In the genomic region with DNA sequence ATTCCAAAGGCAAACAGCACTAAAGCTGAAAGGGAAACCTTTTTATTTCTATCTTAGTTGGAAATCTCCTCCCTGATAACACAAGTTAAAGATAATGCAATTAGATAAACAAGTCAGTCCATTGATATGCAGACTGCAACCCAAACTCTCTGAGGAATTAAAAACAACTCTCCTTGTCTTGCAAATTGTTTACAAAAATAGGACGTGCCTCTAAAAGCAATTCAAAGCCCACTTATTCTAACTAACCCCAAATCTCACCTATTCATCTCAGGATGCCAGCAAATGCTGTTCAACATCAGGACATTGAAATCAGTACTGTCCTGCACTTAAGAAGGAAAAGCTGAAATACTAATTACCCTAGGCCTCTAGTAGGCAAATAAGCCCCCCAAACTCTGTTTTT, we compare ENCODE assay signal across 23 cellular contexts.
"Had no signal": no experiment of that assay in that cellular context is flagged by ENCODE, and none has a peak within 500 bp of the region (broad histone marks: within the 10 kb centered on the region; RNA-seq: fewer than 3 reads in every experiment).

No MANE protein-coding gene starts in this region.

- H3K36me3 ChIP-seq: esophagus muscularis mucosa, gastroesophageal sphincter, neutrophil, right lobe of liver, tibial artery, upper lobe of left lung, uterus had no signal

- H3K27me3 ChIP-seq: esophagus muscularis mucosa, gastroesophageal sphincter, right lobe of liver, tibial artery, upper lobe of left lung, uterus had no signal

- DNase-seq: effector CD8-positive, alpha-beta T cell; glutamatergic neuron; kidney; left colon; left ventricle myocardium superior; mesendoderm; naive B cell; psoas muscle; retina; right lobe of liver; stimulated activated CD4-positive, alpha-beta T cell treated with anti-CD3 and anti-CD28 coated beads, Interleukin-4, amount 100 ng/mL, for 24 hours; stimulated activated naive CD8-positive, alpha-beta T cell treated with anti-CD3 and anti-CD28 coated beads, Interleukin-15, amount 100 ng/mL, for 72 hours; tibial artery; upper lobe of left lung; uterus had no signal

- ATAC-seq: gastroesophageal sphincter; left colon; left ventricle myocardium superior; psoas muscle; right lobe of liver; stimulated activated memory B cell treated with anti-CD40 and anti-IgM and Interleukin-4, amounts not matched to agents 10 μg/mL and 1 μg/mL and 100 μg/mL, for 72 hours; stimulated activated naive CD8-positive, alpha-beta T cell treated with anti-CD3 and anti-CD28 coated beads, Interleukin-15, amount 100 ng/mL, for 72 hours had no signal

- H3K4me1 ChIP-seq: esophagus muscularis mucosa, gastroesophageal sphincter, psoas muscle, tibial artery, upper lobe of left lung, uterus had no signal

- H3K27ac Mint-ChIP-seq: nephron; stimulated activated memory B cell treated with anti-CD40 and anti-IgM and Interleukin-4, amounts not matched to agents 10 μg/mL and 1 μg/mL and 100 μg/mL, for 72 hours; stimulated activated naive CD8-positive, alpha-beta T cell treated with anti-CD3 and anti-CD28 coated beads, Interleukin-15, amount 100 ng/mL, for 72 hours had no signal

- H3K9me3 Mint-ChIP-seq: nephron; stimulated activated memory B cell treated with anti-CD40 and anti-IgM and Interleukin-4, amounts not matched to agents 10 μg/mL and 1 μg/mL and 100 μg/mL, for 72 hours; stimulated activated naive CD8-positive, alpha-beta T cell treated with anti-CD3 and anti-CD28 coated beads, Interleukin-15, amount 100 ng/mL, for 72 hours had no signal

- H3K36me3 Mint-ChIP-seq: naive B cell; stimulated activated memory B cell treated with anti-CD40 and anti-IgM and Interleukin-4, amounts not matched to agents 10 μg/mL and 1 μg/mL and 100 μg/mL, for 72 hours had no signal

- H3K27ac ChIP-seq: coronary artery, epithelial cell of prostate, esophagus muscularis mucosa, gastroesophageal sphincter, neutrophil, psoas muscle, right lobe of liver, tibial artery, upper lobe of left lung, uterus had no signal

- H3K4me3 ChIP-seq: coronary artery, esophagus muscularis mucosa, gastroesophageal sphincter, lung, psoas muscle, right lobe of liver, tibial artery, upper lobe of left lung, uterus had no signal

- H3K4me1 Mint-ChIP-seq: naive B cell; stimulated activated memory B cell treated with anti-CD40 and anti-IgM and Interleukin-4, amounts not matched to agents 10 μg/mL and 1 μg/mL and 100 μg/mL, for 72 hours; stimulated activated naive CD8-positive, alpha-beta T cell treated with anti-CD3 and anti-CD28 coated beads, Interleukin-15, amount 100 ng/mL, for 72 hours had no signal

- H3K9me3 ChIP-seq: esophagus muscularis mucosa, gastroesophageal sphincter, neutrophil, psoas muscle, right lobe of liver, tibial artery, upper lobe of left lung, uterus had no signal

- H3K4me3 Mint-ChIP-seq: naive B cell; nephron; stimulated activated memory B cell treated with anti-CD40 and anti-IgM and Interleukin-4, amounts not matched to agents 10 μg/mL and 1 μg/mL and 100 μg/mL, for 72 hours; stimulated activated naive CD8-positive, alpha-beta T cell treated with anti-CD3 and anti-CD28 coated beads, Interleukin-15, amount 100 ng/mL, for 72 hours had no signal
